ENCODE assay signal across 14 cellular contexts in the genomic region with DNA sequence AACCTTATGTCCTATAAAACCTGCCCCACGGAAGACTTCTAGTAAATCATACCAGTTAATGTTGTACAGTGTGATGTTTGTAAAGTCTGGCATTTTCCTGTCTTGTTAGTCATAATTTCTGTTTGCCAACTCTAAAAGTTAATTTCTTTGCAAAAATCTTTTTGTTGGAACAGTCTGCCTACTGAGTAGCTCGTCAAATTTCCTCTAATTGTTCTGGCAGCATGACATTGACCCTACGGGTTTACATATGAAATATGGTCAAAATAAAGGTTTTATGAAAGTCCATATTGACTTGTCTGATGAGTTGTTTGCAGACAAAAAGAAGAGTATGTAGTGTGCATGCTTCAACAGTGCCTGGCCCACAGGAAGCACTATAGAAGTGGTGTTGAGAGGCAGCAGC.
DNase-seq lines count a peak whose midpoint lies in the region; ATAC-seq and TF ChIP-seq lines count a peak whose summit lies in the region.
"Had no signal": no experiment of that assay in that cellular context is flagged by ENCODE, and none has a peak within 500 bp of the region (broad histone marks: within the 10 kb centered on the region; RNA-seq: fewer than 3 reads in every experiment).

No MANE protein-coding gene starts in this region.

- no TSS peak for BruUV-seq in PC-3 (replicated peaks; lab: Mats Ljungman, UMichigan)

- no peaks in the 10 kb centered on the region for H4K20me1 ChIP-seq in PC-3 (ENCODE audit: low read length)

- CTCF ChIA-PET in PC-3 (lab: Charles Lee): no interaction called here

- TF ChIP-seq CTCF in PC-3 (conservative IDR thresholded peaks at IDR 0.05; ENCODE audit: low read depth, low read length): no peak

- H3K79me2 ChIP-seq in PC-3 (ENCODE audit: low read length): no peaks in the 10 kb centered on the region

- no peaks in the 10 kb centered on the region for H3F3A ChIP-seq in PC-3 (ENCODE audit: low read length, unreplicated experiment)

- H3K27me3 ChIP-seq in PC-3 (ENCODE audit: low read length): no peaks in the 10 kb centered on the region
- no peaks in the 10 kb centered on the region for H3K27me3 ChIP-seq in effector memory CD4-positive, alpha-beta T cell (replicated peaks; ENCODE audit: control insufficient read depth, insufficient read depth, low read length, poor library complexity, severe bottlenecking)

- no peak overlapping the region for H3K4me2 ChIP-seq in PC-3 (ENCODE audit: low read length)

- H3K27ac ChIP-seq in PC-3 (ENCODE audit: low read length): no peak overlapping the region
- peak overlapping the region; percentile 97 for H3K27ac ChIP-seq in epithelial cell of prostate
- peak overlapping the region; percentile 3 for H3K27ac ChIP-seq in substantia nigra (ENCODE audit: low read depth, low read length, poor library complexity, severe bottlenecking)
- H3K27ac ChIP-seq in effector memory CD4-positive, alpha-beta T cell (ENCODE audit: insufficient read depth, low read length, poor library complexity, severe bottlenecking): no peak overlapping the region

- no peak overlapping the region for H3K4me3 ChIP-seq in PC-3 (ENCODE audit: low read length)
- no peak overlapping the region for H3K4me3 ChIP-seq in effector memory CD4-positive, alpha-beta T cell (ENCODE audit: insufficient read depth, low read depth, low read length, poor library complexity, severe bottlenecking)

- H3K9me2 ChIP-seq in PC-3 (replicated peaks; ENCODE audit: low read length): no peaks in the 10 kb centered on the region

- H2AFZ ChIP-seq in PC-3 (ENCODE audit: low read length): no peak overlapping the region

- no peaks in the 10 kb centered on the region for H3K9me3 ChIP-seq in PC-3 (ENCODE audit: low read length)
- no peaks in the 10 kb centered on the region for H3K9me3 ChIP-seq in effector memory CD4-positive, alpha-beta T cell (ENCODE audit: control insufficient read depth, low read length)

- peaks cover 11% of the 10 kb centered on the region for H3K4me1 ChIP-seq in PC-3 (ENCODE audit: insufficient read depth, low read length)
- H3K4me1 ChIP-seq in effector memory CD4-positive, alpha-beta T cell (ENCODE audit: control insufficient read depth, insufficient read depth, low read length, poor library complexity, severe bottlenecking): no peaks in the 10 kb centered on the region

- no peak overlapping the region for H3K9ac ChIP-seq in PC-3 (ENCODE audit: low read length)

- H3K36me3 ChIP-seq in PC-3 (ENCODE audit: low read depth, low read length): no peaks in the 10 kb centered on the region
- no peaks in the 10 kb centered on the region for H3K36me3 ChIP-seq in effector memory CD4-positive, alpha-beta T cell (ENCODE audit: control insufficient read depth, insufficient read depth, low read length)

- intact Hi-C loops in PC-3 (cut with micrococcal nuclease): no loop called here

- POLR2A ChIA-PET in PC-3 (lab: Charles Lee; ENCODE audit: unreplicated experiment): no interaction called here

- no peak; the same call in 1 of the 2 replicates for ATAC-seq in PC-3

- peak; percentile 61 for DNase-seq in NCI-H146 treated with DMSO at 0.1 percent for 48 hours (lab: John Stamatoyannopoulos, UW; ENCODE audit: unreplicated experiment)
- DNase-seq in PC-3: peak; percentile 12
- no peak for DNase-seq in epithelial cell of prostate (ENCODE audit: low read depth, low spot score)
- no peak for DNase-seq in substantia nigra (lab: John Stamatoyannopoulos, UW)
- no peak for DNase-seq in activated effector memory CD4-positive, alpha-beta T cell treated with anti-CD3 and anti-CD28 coated beads, Interleukin-2, amount 50 U/mL, for 16 hours
- no peak for DNase-seq in DMS 273 treated with DMSO at 0.1 percent for 48 hours (lab: John Stamatoyannopoulos, UW)
- no peak for DNase-seq in effector memory CD4-positive, alpha-beta T cell
- DNase-seq: CD4-positive, CD25-positive, alpha-beta regulatory T cell; DMS79 treated with DMSO at 0.1 percent for 48 hours; NCI-H187 treated with DMSO at 0.1 percent for 48 hours; NCI-H226; NCI-H510A treated with DMSO at 0.1 percent for 48 hours; OCI-M1; Right ventricle myocardium superior had no signal

Comparison
In these comparisons a context has a peak if more than half of its experiments do, and no peak if none do; other contexts are left out.
1. DNase-seq: peak in NCI-H146 treated with DMSO at 0.1 percent for 48 hours (single experiment) and PC-3 (single experiment); none in epithelial cell of prostate (single experiment), substantia nigra (0 of 49), activated effector memory CD4-positive, alpha-beta T cell treated with anti-CD3 and anti-CD28 coated beads, Interleukin-2, amount 50 U/mL, for 16 hours (single experiment), DMS 273 treated with DMSO at 0.1 percent for 48 hours (single experiment) and effector memory CD4-positive, alpha-beta T cell (0 of 3).
2. H3K27ac ChIP-seq: peak in epithelial cell of prostate (single experiment) and substantia nigra (single experiment); none in PC-3 (single experiment) and effector memory CD4-positive, alpha-beta T cell (single experiment).